Comparison of ENCODE assay signal across 8 cellular contexts in genomic region chr12:21657336-21658077, GRCh38. TPM values are rescaled to one million over a fixed set of nuclear protein-coding genes. Genes with fewer than 3 reads are reported as not detected.
DNase-seq lines count a peak whose midpoint lies in the region; ATAC-seq and TF ChIP-seq lines count a peak whose summit lies in the region.

LDHB (minus strand) TSS chr12:21657842; CDS start chr12:21654671, 3,171 bp downstream.

- H3K36me3 Mint-ChIP-seq in activated T-helper 1 cell treated with anti-CD3 and anti-CD28 coated beads, Interleukin-12 subunit alpha, Interleukin-12 subunit beta, Interleukin-2, Interleukin-4 antibody, amounts not matched to agents 30 ng/mL and 10 ng/mL and 1 ng/mL, durations not matched to agents 14 hours and 24 hours and 36 hours (ENCODE audit: low read depth): peaks cover 32% of the 10 kb centered on the region
- H3K36me3 Mint-ChIP-seq in natural killer cell: no peaks in the 10 kb centered on the region

- peak; percentile 94 for DNase-seq in DMS79 (lab: John Stamatoyannopoulos, UW)
- peak; percentile 96 for DNase-seq in RPMI7951 (ENCODE audit: low read depth)
- peak; percentile 90 for DNase-seq in activated T-helper 1 cell treated with anti-CD3 and anti-CD28 coated beads, Interleukin-12 subunit alpha, Interleukin-12 subunit beta, Interleukin-2, Interleukin-4 antibody, amounts not matched to agents 30 ng/mL and 10 ng/mL and 1 ng/mL, durations not matched to agents 14 hours and 24 hours and 36 hours (ENCODE audit: low spot score)
- peak; percentile 96 for DNase-seq in fibroblast of gingiva (ENCODE audit: low read depth)
- peak; percentile 65 for DNase-seq in natural killer cell
- DNase-seq in stimulated activated naive CD4-positive, alpha-beta T cell treated with Interleukin-2 at 50 U/mL for 16 hours (lab: John Stamatoyannopoulos, UW): peak; percentile 95

- H3K27ac Mint-ChIP-seq in activated T-helper 1 cell treated with anti-CD3 and anti-CD28 coated beads, Interleukin-12 subunit alpha, Interleukin-12 subunit beta, Interleukin-2, Interleukin-4 antibody, amounts not matched to agents 30 ng/mL and 10 ng/mL and 1 ng/mL, durations not matched to agents 14 hours and 24 hours and 36 hours: peak within 1 kb of the TSS; percentile 100
- peak within 1 kb of the TSS; percentile 88 to 95 for H3K27ac Mint-ChIP-seq in natural killer cell

- peaks cover 2% of the 10 kb centered on the region for H3K27me3 Mint-ChIP-seq in activated T-helper 1 cell treated with anti-CD3 and anti-CD28 coated beads, Interleukin-12 subunit alpha, Interleukin-12 subunit beta, Interleukin-2, Interleukin-4 antibody, amounts not matched to agents 30 ng/mL and 10 ng/mL and 1 ng/mL, durations not matched to agents 14 hours and 24 hours and 36 hours (ENCODE audit: insufficient read depth)
- H3K27me3 Mint-ChIP-seq in natural killer cell (ENCODE audit: low read depth in 2 of 2): peaks cover 0 to 3% of the 10 kb centered on the region in 2 donors

- peak; percentile 95 for ATAC-seq in GM21723 (IDR thresholded peaks at IDR 0.05; ENCODE audit: unreplicated experiment)
- ATAC-seq in natural killer cell: peak; percentile 86 to 89 (median 88)

- H3K4me1 Mint-ChIP-seq in activated T-helper 1 cell treated with anti-CD3 and anti-CD28 coated beads, Interleukin-12 subunit alpha, Interleukin-12 subunit beta, Interleukin-2, Interleukin-4 antibody, amounts not matched to agents 30 ng/mL and 10 ng/mL and 1 ng/mL, durations not matched to agents 14 hours and 24 hours and 36 hours (ENCODE audit: low read depth): peaks cover 48% of the 10 kb centered on the region
- H3K4me1 Mint-ChIP-seq in natural killer cell: peaks cover 35 to 37% of the 10 kb centered on the region in 2 donors

- intact Hi-C loops in activated T-helper 1 cell treated with anti-CD3 and anti-CD28 coated beads, Interleukin-12 subunit alpha, Interleukin-12 subunit beta, Interleukin-2, Interleukin-4 antibody, amounts not matched to agents 30 ng/mL and 10 ng/mL and 1 ng/mL, durations not matched to agents 14 hours and 24 hours and 36 hours (cut with micrococcal nuclease): loop anchor here (1.0 to 10.0 kb wide), 11 partner anchors 14 to 997 kb away; partner anchors contain the start of genes C2CD5, CMAS, GOLT1B and RECQL
- intact Hi-C loops in natural killer cell (cut with micrococcal nuclease): no loop called here

- no peaks in the 10 kb centered on the region for H3K9me3 ChIP-seq in KOPT-K1 (ENCODE audit: insufficient read depth, low read length, poor library complexity, severe bottlenecking)

- H3K36me3 ChIP-seq in KOPT-K1 (ENCODE audit: insufficient read depth, low read length): peaks cover 40% of the 10 kb centered on the region

- H3K9me3 Mint-ChIP-seq in activated T-helper 1 cell treated with anti-CD3 and anti-CD28 coated beads, Interleukin-12 subunit alpha, Interleukin-12 subunit beta, Interleukin-2, Interleukin-4 antibody, amounts not matched to agents 30 ng/mL and 10 ng/mL and 1 ng/mL, durations not matched to agents 14 hours and 24 hours and 36 hours: no peaks in the 10 kb centered on the region
- no peaks in the 10 kb centered on the region for H3K9me3 Mint-ChIP-seq in natural killer cell

- H3K4me3 Mint-ChIP-seq in activated T-helper 1 cell treated with anti-CD3 and anti-CD28 coated beads, Interleukin-12 subunit alpha, Interleukin-12 subunit beta, Interleukin-2, Interleukin-4 antibody, amounts not matched to agents 30 ng/mL and 10 ng/mL and 1 ng/mL, durations not matched to agents 14 hours and 24 hours and 36 hours: peak within 1 kb of the TSS; percentile 95
- peak within 1 kb of the TSS; percentile 99 for H3K4me3 Mint-ChIP-seq in natural killer cell

- H3K27ac ChIP-seq in KOPT-K1 (ENCODE audit: low read depth, low read length, poor library complexity, severe bottlenecking): peak within 1 kb of the TSS; percentile 97

- no peak for TF ChIP-seq CTCF in natural killer cell (IDR thresholded peaks at IDR 0.05)

RNA-seq across cellular contexts. Expression of gene LDHB, which starts in this region (rescaled TPM):
- total RNA-seq in RPMI7951 (2014; rRNA removed; shearing (Covaris generic)): 629 and 669 TPM in 2 replicates
- total RNA-seq in activated T-helper 1 cell treated with anti-CD3 and anti-CD28 coated beads, Interleukin-12 subunit alpha, Interleukin-12 subunit beta, Interleukin-2, Interleukin-4 antibody, amounts not matched to agents 30 ng/mL and 10 ng/mL and 1 ng/mL, durations not matched to agents 14 hours and 24 hours and 36 hours: 1,359 and 1,451 TPM in 2 replicates
- total RNA-seq in natural killer cell: 100 to 1,000 TPM; 116 to 167 (median 125) TPM

Comparison
In these comparisons a context has a peak if more than half of its experiments do, and no peak if none do; other contexts are left out.
1. Peak in every context shown above with its lines: DNase-seq, ATAC-seq and H3K27ac ChIP-seq.